In genomic region chr3:43213631-43214030, GRCh38 we compare ENCODE assay signal across 24 cellular contexts.
DNase-seq lines count a peak whose midpoint lies in the region; ATAC-seq, FAIRE-seq and TF ChIP-seq lines count a peak whose summit lies in the region.
"Had no signal": no experiment of that assay in that cellular context is flagged by ENCODE, and none has a peak within 500 bp of the region (broad histone marks: within the 10 kb centered on the region; RNA-seq: fewer than 3 reads in every experiment).

No MANE protein-coding gene starts in this region.

- no peak overlapping the region for H3K9ac ChIP-seq in keratinocyte (ENCODE audit: control insufficient read depth, extremely low read depth, insufficient read depth, low read length)

- dilution Hi-C loops in keratinocyte (cut with MboI; ENCODE audit: extremely low pct_ligation_motif_present, low sequenced_read_pairs) = no loop called here

- TF ChIP-seq CTCF in keratinocyte (optimal IDR thresholded peaks at IDR 0.05 in 1 of 3, IDR thresholded peaks at IDR 0.05 in 1 of 3, conservative IDR thresholded peaks at IDR 0.05 in 1 of 3; ENCODE audit: extremely low read depth in 1 of 3, insufficient read depth in 2 of 3, low read length in 3 of 3) = no peak

- no peaks in the 10 kb centered on the region for H3K27me3 ChIP-seq in keratinocyte (ENCODE audit: control insufficient read depth, extremely low read depth, insufficient read depth, low read length)

- H3K27ac ChIP-seq in keratinocyte (ENCODE audit: control insufficient read depth, insufficient read depth, low read length) = peak overlapping the region; percentile 74
- H3K27ac ChIP-seq: prostate gland, WERI-Rb-1 had no signal

- no peak overlapping the region for H2AFZ ChIP-seq in keratinocyte (ENCODE audit: control insufficient read depth, low read length)

- H3K4me1 ChIP-seq in keratinocyte (ENCODE audit: control insufficient read depth, extremely low read depth, insufficient read depth, low read length) = peaks cover 54% of the 10 kb centered on the region
- H3K4me1 ChIP-seq: prostate gland had no signal

- peak overlapping the region; percentile 57 for H3K4me2 ChIP-seq in keratinocyte (ENCODE audit: control insufficient read depth, extremely low read depth, insufficient read depth, low read depth, low read length)

- no peaks in the 10 kb centered on the region for H3K36me3 ChIP-seq in keratinocyte (ENCODE audit: control insufficient read depth in 2 of 2, extremely low read depth in 1 of 2, insufficient read depth in 2 of 2, low read length in 2 of 2)
- H3K36me3 ChIP-seq: prostate gland, WERI-Rb-1 had no signal

- in situ Hi-C loops in Caki2 (cut with HindIII; ENCODE audit: low pct_unique_long_range_greater_than_20kb, low sequenced_read_pairs) = no loop called here

- H3K79me2 ChIP-seq in keratinocyte (ENCODE audit: control insufficient read depth, insufficient read depth, low read length) = no peaks in the 10 kb centered on the region

- H4K20me1 ChIP-seq in keratinocyte (ENCODE audit: control insufficient read depth, extremely low read depth, insufficient read depth, low read length) = no peaks in the 10 kb centered on the region

- no peaks in the 10 kb centered on the region for H3K9me3 ChIP-seq in keratinocyte (ENCODE audit: control insufficient read depth, low read depth, low read length)
- H3K9me3 ChIP-seq: prostate gland had no signal

- FAIRE-seq in keratinocyte (lab: Jason Lieb, UNC) = peak; percentile 55
- FAIRE-seq: A204.1, H54 had no signal

- ATAC-seq in GM21619 (IDR thresholded peaks at IDR 0.05; ENCODE audit: unreplicated experiment) (peak; percentile 70), HG03571 (IDR thresholded peaks at IDR 0.05; ENCODE audit: unreplicated experiment) (peak; percentile 72), GM21528 (IDR thresholded peaks at IDR 0.05; ENCODE audit: low FRiP score, unreplicated experiment) (no peak), HG03439 (IDR thresholded peaks at IDR 0.05; ENCODE audit: unreplicated experiment) (no peak)
- ATAC-seq: activated CD8-positive, alpha-beta T cell treated with anti-CD3 and anti-CD28 coated beads for 36 hours; activated T-cell treated with anti-CD3 and anti-CD28 coated beads, Interleukin-2, amount 50 U/mL, for 72 hours; T-cell had no signal

- peak; percentile 62 for DNase-seq in Caki2 (ENCODE audit: low read depth)
- no peak for DNase-seq in keratinocyte (ENCODE audit: low read depth, low spot score)
- no peak for DNase-seq in GF-D8 (lab: John Stamatoyannopoulos, UW)
- DNase-seq in COR-L47 (lab: John Stamatoyannopoulos, UW) = no peak
- DNase-seq: activated CD8-positive, alpha-beta T cell treated with anti-CD3 and anti-CD28 coated beads for 36 hours; activated T-cell treated with anti-CD3 and anti-CD28 coated beads, Interleukin-2, amount 50 U/mL, for 72 hours; central memory CD4-positive, alpha-beta T cell; effector CD4-positive, alpha-beta T cell; hypothalamus; Karpas-422; naive B cell; NCI-H1105; NCI-H2227 treated with DMSO at 0.1 percent for 48 hours; NK-92 treated with Interleukin-12 subunit alpha and Interleukin-12 subunit beta, amount 100 ng/mL, for 24 hours; stimulated activated naive CD4-positive, alpha-beta T cell treated with Interleukin-2 at 50 U/mL for 16 hours; T-cell; WERI-Rb-1 had no signal

- H3K9me1 ChIP-seq in keratinocyte (ENCODE audit: control insufficient read depth, extremely low read depth, insufficient read depth, low read length) = no peaks in the 10 kb centered on the region

- H3K4me3 ChIP-seq in keratinocyte (ENCODE audit: control insufficient read depth in 2 of 3, extremely low read depth in 1 of 3, insufficient read depth in 2 of 3, low read depth in 1 of 3, low read length in 3 of 3) = no peak overlapping the region
- H3K4me3 ChIP-seq: prostate gland had no signal

Comparison
In these comparisons a context has a peak if more than half of its experiments do, and no peak if none do; other contexts are left out.
1. ATAC-seq: peak in GM21619 (single experiment) and HG03571 (single experiment); none in GM21528 (single experiment) and HG03439 (single experiment).